ENCODE assay signal across 8 cellular contexts in genomic region chr4:2837904-2838496, GRCh38. TPM values are rescaled to one million over a fixed set of nuclear protein-coding genes. Genes with fewer than 3 reads are reported as not detected.
DNase-seq lines count a peak whose midpoint lies in the region; ATAC-seq and TF ChIP-seq lines count a peak whose summit lies in the region.

No MANE protein-coding gene starts in this region.

- in situ Hi-C loops in IMR-90 (cut with MboI; ENCODE audit: low sequenced_read_pairs): no loop called here

- no peaks in the 10 kb centered on the region for H3K9me3 ChIP-seq in IMR-90 (ENCODE audit: control insufficient read depth, insufficient read depth, low read length)
- H3K9me3 ChIP-seq in naive thymus-derived CD4-positive, alpha-beta T cell (ENCODE audit: control insufficient read depth in 2 of 3, low read length in 3 of 3): no peaks in the 10 kb centered on the region

- DNase-seq in IMR-90 (peak; percentile 39), substantia nigra (lab: John Stamatoyannopoulos, UW) (peak in 15 of 49 donors; percentile 12 to 52 (median 27)), DMS79 (lab: John Stamatoyannopoulos, UW) (no peak)
- peak; percentile 85 for DNase-seq in activated CD4-positive, alpha-beta T cell treated with anti-CD3 and anti-CD28 coated beads, Interleukin-2, amount 10 ng/mL, durations not matched to agents 7 days and 5 days
- DNase-seq in effector memory CD8-positive, alpha-beta T cell: peak; percentile 67 to 73 (median 68)
- DNase-seq in naive thymus-derived CD4-positive, alpha-beta T cell: peak in 7 of 9 donors; percentile 74 to 86 (median 83)

- no peak overlapping the region for H3K4me3 ChIP-seq in IMR-90 (ENCODE audit: insufficient read depth, low read depth, low read length)
- H3K4me3 ChIP-seq in naive thymus-derived CD4-positive, alpha-beta T cell (ENCODE audit: low read length): peak overlapping the region; percentile 66

- H3K9ac ChIP-seq in IMR-90 (ENCODE audit: low read depth, low read length): no peak overlapping the region

- H4K8ac ChIP-seq in IMR-90 (ENCODE audit: low read depth in 2 of 2, low read length in 2 of 2): peak overlapping the region; percentile 3 to 94

- H3K36me3 Mint-ChIP-seq in activated CD4-positive, alpha-beta T cell treated with anti-CD3 and anti-CD28 coated beads, Interleukin-2, amount 10 ng/mL, durations not matched to agents 7 days and 5 days (ENCODE audit: low read depth): peaks cover 34% of the 10 kb centered on the region
- peaks cover 24% of the 10 kb centered on the region for H3K36me3 Mint-ChIP-seq in effector memory CD8-positive, alpha-beta T cell (ENCODE audit: insufficient read depth)
- H3K36me3 Mint-ChIP-seq in naive thymus-derived CD4-positive, alpha-beta T cell: peaks cover 0 to 21% (median 9%) of the 10 kb centered on the region in 5 donors

- peak overlapping the region; percentile 50; the same call in 1 of the 2 replicates for H3K4me2 ChIP-seq in IMR-90 (ENCODE audit: low read depth, low read length)

- TF ChIP-seq CTCF in IMR-90 (conservative IDR thresholded peaks at IDR 0.05; ENCODE audit: low read depth, low read length): no peak

- peak overlapping the region; percentile 71 for H3K23ac ChIP-seq in IMR-90 (ENCODE audit: low read depth, low read length)

- H3K18ac ChIP-seq in IMR-90 (ENCODE audit: low read depth, low read length): no peak overlapping the region

- no peaks in the 10 kb centered on the region for H3K27me3 ChIP-seq in IMR-90 (ENCODE audit: control insufficient read depth, insufficient read depth, low read length)
- H3K27me3 ChIP-seq in naive thymus-derived CD4-positive, alpha-beta T cell (ENCODE audit: control insufficient read depth in 2 of 2, insufficient read depth in 2 of 2, low read length in 2 of 2): no peaks in the 10 kb centered on the region

- no peak for TF ChIP-seq POLR2A in IMR-90 (IDR thresholded peaks at IDR 0.05; ENCODE audit: low read depth, low read length)

- peaks cover 69% of the 10 kb centered on the region for H3K4me1 Mint-ChIP-seq in activated CD4-positive, alpha-beta T cell treated with anti-CD3 and anti-CD28 coated beads, Interleukin-2, amount 10 ng/mL, durations not matched to agents 7 days and 5 days
- peaks cover 62 to 66% of the 10 kb centered on the region in 2 donors for H3K4me1 Mint-ChIP-seq in effector memory CD8-positive, alpha-beta T cell (ENCODE audit: low read depth in 2 of 2)
- peaks cover 48 to 83% (median 54%) of the 10 kb centered on the region in 7 donors for H3K4me1 Mint-ChIP-seq in naive thymus-derived CD4-positive, alpha-beta T cell

- CTCF ChIA-PET in IMR-90 (lab: Yijun Ruan, JAX): no interaction called here
- CTCF ChIA-PET in activated CD4-positive, alpha-beta T cell treated with anti-CD3 and anti-CD28 coated beads, Interleukin-2, amount 10 ng/mL, durations not matched to agents 7 days and 5 days (lab: Charles Lee): no interaction called here
- CTCF ChIA-PET in naive thymus-derived CD4-positive, alpha-beta T cell (lab: Charles Lee): interaction anchor here (0.6 to 1.5 kb wide), 3 partner anchors 13 to 16 kb away, joined by 3 read pairs; no protein-coding TSS in a partner anchor

- POLR2A ChIA-PET in IMR-90 (lab: Charles Lee; ENCODE audit: unreplicated experiment): no interaction called here
- POLR2A ChIA-PET in activated CD4-positive, alpha-beta T cell treated with anti-CD3 and anti-CD28 coated beads, Interleukin-2, amount 10 ng/mL, durations not matched to agents 7 days and 5 days (lab: Charles Lee): interaction anchor here (0.5 kb wide), 1 partner anchor 8 kb away, joined by 3 read pairs; no protein-coding TSS in a partner anchor
- POLR2A ChIA-PET in naive thymus-derived CD4-positive, alpha-beta T cell (lab: Charles Lee): interaction anchor here (0.6 to 7.6 kb wide), 8 partner anchors 9 to 52 kb away, joined by 3 to 100 read pairs (median 4); no protein-coding TSS in a partner anchor

- peak overlapping the region; percentile 69 for H2AK5ac ChIP-seq in IMR-90 (ENCODE audit: low read depth, low read length)

- H3K4ac ChIP-seq in IMR-90 (ENCODE audit: low read depth, low read length): peak overlapping the region; percentile 38

- H3K4me1 ChIP-seq in IMR-90 (ENCODE audit: control insufficient read depth, insufficient read depth, low read length): peaks cover 9% of the 10 kb centered on the region
- H3K4me1 ChIP-seq in naive thymus-derived CD4-positive, alpha-beta T cell (ENCODE audit: control insufficient read depth in 2 of 2, insufficient read depth in 2 of 2, low read length in 2 of 2): peaks cover 54 to 60% of the 10 kb centered on the region in 2 donors

- no peak for TF ChIP-seq RAD21 in IMR-90 (IDR thresholded peaks at IDR 0.05; ENCODE audit: low read length)

- peak overlapping the region; percentile 73 for H2AFZ ChIP-seq in IMR-90 (replicated peaks; ENCODE audit: low read length, poor library complexity)

- H2BK5ac ChIP-seq in IMR-90 (ENCODE audit: low read depth, low read length, poor library complexity, severe bottlenecking): peak overlapping the region; percentile 57

- peak overlapping the region; percentile 68 for H2AK9ac ChIP-seq in IMR-90 (replicated peaks; ENCODE audit: low read depth, low read length, poor library complexity)

- peak overlapping the region; percentile 18; the same call in 1 of the 2 replicates for H3K27ac ChIP-seq in IMR-90 (ENCODE audit: insufficient read depth, low read length)
- H3K27ac ChIP-seq in naive thymus-derived CD4-positive, alpha-beta T cell (ENCODE audit: low read depth, low read length): peak overlapping the region; percentile 82
- peak overlapping the region; percentile 72 for H3K27ac ChIP-seq in substantia nigra (ENCODE audit: low read depth, low read length, poor library complexity, severe bottlenecking)

- peaks cover 5% of the 10 kb centered on the region for H3K9me3 Mint-ChIP-seq in activated CD4-positive, alpha-beta T cell treated with anti-CD3 and anti-CD28 coated beads, Interleukin-2, amount 10 ng/mL, durations not matched to agents 7 days and 5 days
- peaks cover 0 to 8% of the 10 kb centered on the region in 2 donors for H3K9me3 Mint-ChIP-seq in effector memory CD8-positive, alpha-beta T cell
- H3K9me3 Mint-ChIP-seq in naive thymus-derived CD4-positive, alpha-beta T cell: peaks cover 0 to 5% (median 3%) of the 10 kb centered on the region in 11 donors

- H2BK15ac ChIP-seq in IMR-90 (ENCODE audit: low read depth, low read length): no peak overlapping the region

- intact Hi-C loops in IMR-90 (cut with micrococcal nuclease): no loop called here
- intact Hi-C loops in naive thymus-derived CD4-positive, alpha-beta T cell (cut with micrococcal nuclease): loop anchor here in 1 of 2 donors (1.0 kb wide), 6 partner anchors 13 to 125 kb away; partner anchors contain the start of genes GRK4 and NOP14

- whole genome bisulfite sequencing in IMR-90 (ENCODE audit: extremely low coverage in 2 of 2, insufficient read length in 1 of 2), 2 experiments: no CpG with 5 or more reads among the region's 8 CpGs

- H4K91ac ChIP-seq in IMR-90 (ENCODE audit: insufficient read depth, low read depth, low read length): peak overlapping the region; percentile 52

- H3K79me1 ChIP-seq in IMR-90 (ENCODE audit: low read depth in 1 of 2, low read length in 2 of 2): peaks cover 14 to 28% of the 10 kb centered on the region in 2 experiments

- peak overlapping the region; percentile 75 for H3K4me3 Mint-ChIP-seq in activated CD4-positive, alpha-beta T cell treated with anti-CD3 and anti-CD28 coated beads, Interleukin-2, amount 10 ng/mL, durations not matched to agents 7 days and 5 days
- peak overlapping the region; percentile 61 to 85 for H3K4me3 Mint-ChIP-seq in effector memory CD8-positive, alpha-beta T cell
- peak overlapping the region; percentile 82 to 96 (median 88) for H3K4me3 Mint-ChIP-seq in naive thymus-derived CD4-positive, alpha-beta T cell

- H3K36me3 ChIP-seq in IMR-90 (ENCODE audit: control insufficient read depth, insufficient read depth, low read length): peaks cover 27% of the 10 kb centered on the region
- peaks cover 0 to 11% (median 0%) of the 10 kb centered on the region in 3 experiments for H3K36me3 ChIP-seq in naive thymus-derived CD4-positive, alpha-beta T cell (ENCODE audit: control insufficient read depth in 2 of 3, insufficient read depth in 3 of 3, low read length in 3 of 3)

- ATAC-seq in IMR-90 (ENCODE audit: low read depth): peak; percentile 83
- peak; percentile 92 for ATAC-seq in effector memory CD8-positive, alpha-beta T cell (replicated peaks)
- peak; percentile 94 for ATAC-seq in naive thymus-derived CD4-positive, alpha-beta T cell
- no peak for ATAC-seq in HG03196 (IDR thresholded peaks at IDR 0.05; ENCODE audit: unreplicated experiment)
- ATAC-seq in GM19023 (IDR thresholded peaks at IDR 0.05; ENCODE audit: unreplicated experiment): no peak

- peak overlapping the region; percentile 29; the same call in 1 of the 2 replicates for H2BK120ac ChIP-seq in IMR-90 (ENCODE audit: low read depth, low read length)

- H4K20me1 ChIP-seq in IMR-90 (ENCODE audit: insufficient read depth, low read length): no peaks in the 10 kb centered on the region; the same call in 1 of the 2 replicates

- peak overlapping the region; percentile 20; the same call in 1 of the 2 replicates for H2BK20ac ChIP-seq in IMR-90 (ENCODE audit: low read depth, low read length)

- no peaks in the 10 kb centered on the region for H3K27me3 Mint-ChIP-seq in activated CD4-positive, alpha-beta T cell treated with anti-CD3 and anti-CD28 coated beads, Interleukin-2, amount 10 ng/mL, durations not matched to agents 7 days and 5 days
- H3K27me3 Mint-ChIP-seq in effector memory CD8-positive, alpha-beta T cell: no peaks in the 10 kb centered on the region
- H3K27me3 Mint-ChIP-seq in naive thymus-derived CD4-positive, alpha-beta T cell: no peaks in the 10 kb centered on the region

- peak overlapping the region; percentile 97 for H3K27ac Mint-ChIP-seq in activated CD4-positive, alpha-beta T cell treated with anti-CD3 and anti-CD28 coated beads, Interleukin-2, amount 10 ng/mL, durations not matched to agents 7 days and 5 days
- peak overlapping the region; percentile 11 to 94 for H3K27ac Mint-ChIP-seq in effector memory CD8-positive, alpha-beta T cell
- peak overlapping the region; percentile 91 to 98 (median 94) for H3K27ac Mint-ChIP-seq in naive thymus-derived CD4-positive, alpha-beta T cell

- BruUV-seq in IMR-90 (replicated peaks; lab: Mats Ljungman, UMichigan): no TSS peak

- peaks cover 23% of the 10 kb centered on the region; the same call in 1 of the 2 replicates for H3K9me1 ChIP-seq in IMR-90 (ENCODE audit: insufficient read depth, low read length)

- peak overlapping the region; percentile 23 for H4K5ac ChIP-seq in IMR-90 (ENCODE audit: low read depth, low read length)

- no peak overlapping the region for H3K56ac ChIP-seq in IMR-90 (ENCODE audit: extremely low read depth, insufficient read depth, low read length)

- dilution Hi-C loops in IMR-90 (cut with HindIII; ENCODE audit: low sequenced_read_pairs, unreplicated experiment): no loop called here

- peak overlapping the region; percentile 88 for H3K14ac ChIP-seq in IMR-90 (replicated peaks; ENCODE audit: low read depth, low read length)

RNA-seq across cellular contexts. Expression of gene ADD1, which starts 5.6 kb away (rescaled TPM):
- 117 and 122 TPM in 2 replicates for total RNA-seq in IMR-90 (2012; rRNA removed)
- 190 and 215 TPM in 2 replicates for polyA plus RNA-seq in IMR-90 (2012; rRNA removed)
- polyA plus RNA-seq in IMR-90 (2012; cell fraction: cytosol; rRNA removed): 170 and 354 TPM in 2 replicates
- polyA plus RNA-seq in IMR-90 (2012; cell fraction: nucleus; rRNA removed; ENCODE audit: low replicate concordance): 291 and 369 TPM in 2 replicates
- total RNA-seq in activated CD4-positive, alpha-beta T cell treated with anti-CD3 and anti-CD28 coated beads, Interleukin-2, amount 10 ng/mL, durations not matched to agents 7 days and 5 days: 100 to 1,000 TPM; 264 to 266 TPM
- total RNA-seq in naive thymus-derived CD4-positive, alpha-beta T cell: 100 to 1,000 TPM; 211 to 300 (median 282) TPM
- polyA plus RNA-seq in naive thymus-derived CD4-positive, alpha-beta T cell: 100 to 1,000 TPM; 152 to 164 TPM

RNA-seq across cellular contexts. Expression of gene SH3BP2, which starts 45.1 kb away (rescaled TPM):
- total RNA-seq in IMR-90 (2012; rRNA removed): 8.9 and 9.0 TPM in 2 replicates
- 37.2 and 45.3 TPM in 2 replicates for polyA plus RNA-seq in IMR-90 (2012; rRNA removed)
- 20.8 and 21.2 TPM in 2 replicates for polyA plus RNA-seq in IMR-90 (2012; cell fraction: cytosol; rRNA removed)
- 229 and 480 TPM in 2 replicates for polyA plus RNA-seq in IMR-90 (2012; cell fraction: nucleus; rRNA removed; ENCODE audit: low replicate concordance)
- total RNA-seq in activated CD4-positive, alpha-beta T cell treated with anti-CD3 and anti-CD28 coated beads, Interleukin-2, amount 10 ng/mL, durations not matched to agents 7 days and 5 days: 10 to 100 TPM; 69.3 to 78.2 TPM
- 100 to 1,000 TPM in 1 of 5 experiments, 10 to 100 TPM in 4; 22.7 to 269 (median 59.6) TPM for total RNA-seq in naive thymus-derived CD4-positive, alpha-beta T cell
- 10 to 100 TPM in 1 of 2 donors, 1 to 10 TPM in 1; 5.9 to 11.3 TPM for polyA plus RNA-seq in naive thymus-derived CD4-positive, alpha-beta T cell

Comparison
In these comparisons a context has a peak if more than half of its experiments do, and no peak if none do; other contexts are left out.
1. ATAC-seq: peak in IMR-90 (single experiment), effector memory CD8-positive, alpha-beta T cell (single experiment) and naive thymus-derived CD4-positive, alpha-beta T cell (single experiment); none in HG03196 (single experiment) and GM19023 (single experiment).
2. H3K27ac ChIP-seq: peak in every context shown above with its lines; median percentile 82 in naive thymus-derived CD4-positive, alpha-beta T cell; 72 in substantia nigra; 18 in IMR-90.
3. Peak in every context shown above with its lines, with median percentiles within 50 percentile points of each other: H3K27ac Mint-ChIP-seq and H3K4me3 Mint-ChIP-seq.